8 cellular contexts compared by ENCODE assay signal in the genomic region with DNA sequence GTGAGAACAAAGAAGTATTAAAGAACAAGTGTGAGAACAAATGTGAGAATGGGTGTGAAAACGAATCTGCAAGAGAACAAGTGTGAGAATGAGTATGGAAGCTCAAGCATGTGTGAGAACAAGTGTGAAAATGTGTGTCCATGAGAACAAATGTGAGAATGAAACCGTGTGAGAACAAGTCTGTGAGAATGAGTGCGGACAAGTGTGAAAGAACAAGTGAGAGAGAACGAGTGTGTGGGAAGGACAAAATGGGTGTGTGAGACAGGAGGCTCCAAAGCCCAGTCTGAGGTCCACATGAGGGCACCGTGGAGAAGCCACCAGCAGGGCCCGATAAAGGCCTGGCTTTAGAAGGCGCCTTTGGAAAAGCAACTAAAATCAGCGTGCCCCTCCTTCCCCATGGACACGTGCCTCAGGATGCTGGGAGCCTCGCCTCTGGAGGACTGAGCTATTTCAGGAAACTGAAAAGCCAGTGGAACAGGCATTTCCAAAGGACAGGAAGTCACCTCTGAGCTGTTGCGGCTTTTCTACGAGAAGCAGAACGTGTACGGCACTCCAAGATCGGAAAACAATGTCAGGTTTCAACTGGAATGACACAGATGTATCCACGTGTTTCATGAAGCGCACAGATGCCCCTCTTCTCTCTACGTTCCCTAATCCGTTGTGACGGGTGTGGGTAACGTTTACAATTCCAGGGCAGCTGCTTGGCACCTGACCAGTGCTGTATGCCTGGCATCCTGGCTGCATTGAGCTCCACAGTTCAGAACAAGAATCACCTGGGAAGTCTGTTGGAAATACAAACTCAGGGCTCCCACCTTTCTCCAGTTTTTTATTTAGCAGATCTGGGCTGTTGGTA. TPM values are rescaled to one million over a fixed set of nuclear protein-coding genes. Genes with fewer than 3 reads are reported as not detected.
DNase-seq lines count a peak whose midpoint lies in the region; ATAC-seq and TF ChIP-seq lines count a peak whose summit lies in the region.

No MANE protein-coding gene starts in this region.

- H3K27ac ChIP-seq in suprapubic skin = peak overlapping the region; percentile 77

- TF ChIP-seq POLR2A in suprapubic skin (IDR thresholded peaks at IDR 0.05) = no peak

- peak overlapping the region; percentile 14 for H3K4me3 ChIP-seq in suprapubic skin

- H3K4me1 Mint-ChIP-seq in stimulated activated naive CD8-positive, alpha-beta T cell treated with anti-CD3 and anti-CD28 coated beads, Interleukin-15, amount 100 ng/mL, for 72 hours = no peaks in the 10 kb centered on the region

- no peaks in the 10 kb centered on the region for H3K9me3 Mint-ChIP-seq in stimulated activated naive CD8-positive, alpha-beta T cell treated with anti-CD3 and anti-CD28 coated beads, Interleukin-15, amount 100 ng/mL, for 72 hours

- peak in 1 of 2 donors; percentile 37 for TF ChIP-seq CTCF in suprapubic skin (IDR thresholded peaks at IDR 0.05)

- H3K4me3 Mint-ChIP-seq in stimulated activated naive CD8-positive, alpha-beta T cell treated with anti-CD3 and anti-CD28 coated beads, Interleukin-15, amount 100 ng/mL, for 72 hours = no peak overlapping the region

- 47% methylated on average over 21 of the region's 21 CpGs for WGBS in suprapubic skin

- no peaks in the 10 kb centered on the region for H3K27me3 ChIP-seq in suprapubic skin

- no peak overlapping the region for H3K27ac Mint-ChIP-seq in stimulated activated naive CD8-positive, alpha-beta T cell treated with anti-CD3 and anti-CD28 coated beads, Interleukin-15, amount 100 ng/mL, for 72 hours

- no peaks in the 10 kb centered on the region for H3K27me3 Mint-ChIP-seq in stimulated activated naive CD8-positive, alpha-beta T cell treated with anti-CD3 and anti-CD28 coated beads, Interleukin-15, amount 100 ng/mL, for 72 hours

- H3K9me3 ChIP-seq in suprapubic skin = no peaks in the 10 kb centered on the region

- H3K36me3 ChIP-seq in suprapubic skin = peaks cover 53% of the 10 kb centered on the region

- TF ChIP-seq EP300 in suprapubic skin (IDR thresholded peaks at IDR 0.05) = peak; percentile 71

- peak; percentile 57 for ATAC-seq in stimulated activated naive CD8-positive, alpha-beta T cell treated with anti-CD3 and anti-CD28 coated beads, Interleukin-15, amount 100 ng/mL, for 72 hours
- ATAC-seq in stimulated activated naive CD8-positive, alpha-beta T cell treated with anti-CD3 and anti-CD28 coated beads, Interleukin-15, Interleukin-2, amounts not matched to agents 100 U/mL and 50 U/mL, for 24 hours = no peak
- no peak for ATAC-seq in GM18519 (IDR thresholded peaks at IDR 0.05; ENCODE audit: low FRiP score, unreplicated experiment)
- ATAC-seq in GM21515 (IDR thresholded peaks at IDR 0.05; ENCODE audit: unreplicated experiment) = no peak
- ATAC-seq in GM21723 (IDR thresholded peaks at IDR 0.05; ENCODE audit: unreplicated experiment) = no peak

- peaks cover 35% of the 10 kb centered on the region for H3K4me1 ChIP-seq in suprapubic skin

- peak; percentile 11 to 33 for DNase-seq in stimulated activated naive CD8-positive, alpha-beta T cell treated with anti-CD3 and anti-CD28 coated beads, Interleukin-15, amount 100 ng/mL, for 72 hours
- DNase-seq in stimulated activated naive CD8-positive, alpha-beta T cell treated with anti-CD3 and anti-CD28 coated beads, Interleukin-15, Interleukin-2, amounts not matched to agents 100 U/mL and 50 U/mL, for 24 hours = no peak
- DNase-seq in astrocyte of the hippocampus (ENCODE audit: low read depth, low spot score) = peak; percentile 29
- DNase-seq in iPS DF 4.7 (ENCODE audit: extremely low read depth, low spot score) = peak; percentile 14
- DNase-seq in suprapubic skin (ENCODE audit: low spot score in 2 of 2) = peak in 1 of 2 donors; percentile 81

RNA-seq across cellular contexts. Expression of a gene that starts 46.4 kb away (rescaled TPM):
- 10 to 100 TPM; 68.3 to 95.8 (median 82.6) TPM for total RNA-seq in suprapubic skin
